15 cellular contexts compared by ENCODE assay signal in genomic region chr1:83813571-83813970, GRCh38.
A peak's percentile ranks its signal among the peaks of the same experiment; 100 is the strongest.
DNase-seq lines count a peak whose midpoint lies in the region; ATAC-seq and TF ChIP-seq lines count a peak whose summit lies in the region.
"Had no signal": no experiment of that assay in that cellular context is flagged by ENCODE, and none has a peak within 500 bp of the region (broad histone marks: within the 10 kb centered on the region; RNA-seq: fewer than 3 reads in every experiment).

No MANE protein-coding gene starts in this region.

- ATAC-seq in GM19035 (IDR thresholded peaks at IDR 0.05; ENCODE audit: unreplicated experiment) = no peak
- ATAC-seq: GM12878, HepG2 had no signal

- H3K27me3 Mint-ChIP-seq in mesothelial cell of epicardium (ENCODE audit: low read depth) = no peaks in the 10 kb centered on the region
- H3K27me3 Mint-ChIP-seq: CD4-positive, CD25-positive, alpha-beta regulatory T cell had no signal

- no peak overlapping the region for H3K4me3 Mint-ChIP-seq in mesothelial cell of epicardium
- H3K4me3 Mint-ChIP-seq: CD4-positive, CD25-positive, alpha-beta regulatory T cell; H9 had no signal

- DNase-seq in NCI-H2081 (lab: John Stamatoyannopoulos, UW) (peak; percentile 16 to 74), NCI-H2081 treated with DMSO at 0.1 percent for 48 hours (lab: John Stamatoyannopoulos, UW) (no peak), NCI-H2227 (lab: John Stamatoyannopoulos, UW; ENCODE audit: unreplicated experiment) (peak; percentile 44), SK-N-DZ (ENCODE audit: low spot score) (peak; percentile 78), retina (peak; percentile 12), mesothelial cell of epicardium (ENCODE audit: low spot score in 2 of 2, unreplicated experiment in 2 of 2) (no peak)
- DNase-seq: 8988T; AML-193; CD4-positive, CD25-positive, alpha-beta regulatory T cell; DMS 273 treated with DMSO at 0.1 percent for 48 hours; GOT3; H9 had no signal

- H3K27ac Mint-ChIP-seq in mesothelial cell of epicardium = no peak overlapping the region
- H3K27ac Mint-ChIP-seq: CD4-positive, CD25-positive, alpha-beta regulatory T cell; H9 had no signal

- H3K36me3 Mint-ChIP-seq in mesothelial cell of epicardium = no peaks in the 10 kb centered on the region
- H3K36me3 Mint-ChIP-seq: CD4-positive, CD25-positive, alpha-beta regulatory T cell had no signal

- TF ChIP-seq CTCF in mesothelial cell of epicardium (IDR thresholded peaks at IDR 0.05; ENCODE audit: unreplicated experiment) = no peak

- peaks cover under 1% of the 10 kb centered on the region for H3K9me3 Mint-ChIP-seq in mesothelial cell of epicardium
- H3K9me3 Mint-ChIP-seq: H9 had no signal

- H3K4me1 Mint-ChIP-seq in mesothelial cell of epicardium = no peaks in the 10 kb centered on the region
- H3K4me1 Mint-ChIP-seq: CD4-positive, CD25-positive, alpha-beta regulatory T cell had no signal

Comparison
In these comparisons a context has a peak if more than half of its experiments do, and no peak if none do; other contexts are left out.
1. DNase-seq: peak in NCI-H2081 (2 of 2), NCI-H2227 (single experiment), SK-N-DZ (single experiment) and retina (single experiment); none in NCI-H2081 treated with DMSO at 0.1 percent for 48 hours (single experiment) and mesothelial cell of epicardium (0 of 2).